In genomic region chr16:84414789-84415326, GRCh38 we compare ENCODE assay signal across 1 cellular context.
TF ChIP-seq lines count a peak whose summit lies in the region.

No MANE protein-coding gene starts in this region.

TF ChIP-seq in HepG2, 621 proteins besides CTCF, POLR2A, EP300 and RAD21 (continued from another document and continues in another):
- TF ChIP-seq KIAA2018 (CRISPR knock-in tag; IDR thresholded peaks at IDR 0.05; ENCODE audit: borderline replicate concordance) (no peak), NFRKB (IDR thresholded peaks at IDR 0.05) (no peak), SP1 (IDR thresholded peaks at IDR 0.05) (no peak), SP1 (CRISPR knock-in tag; IDR thresholded peaks at IDR 0.05) (no peak), PRDM15 (CRISPR knock-in tag; IDR thresholded peaks at IDR 0.05) (no peak), ZEB1 (IDR thresholded peaks at IDR 0.05; ENCODE audit: insufficient replicate concordance, low read depth) (peak; percentile 56), CREB3 (CRISPR knock-in tag; IDR thresholded peaks at IDR 0.05) (peak; percentile 61; the same call in 1 of the 2 replicates), ZBTB7B (CRISPR knock-in tag; IDR thresholded peaks at IDR 0.05) (peak; percentile 87), RXRB (CRISPR knock-in tag; IDR thresholded peaks at IDR 0.05; ENCODE audit: borderline replicate concordance) (peak; percentile 99), BCL3 (CRISPR knock-in tag; IDR thresholded peaks at IDR 0.05) (no peak), ZNF724P (CRISPR knock-in tag; IDR thresholded peaks at IDR 0.05; ENCODE audit: borderline replicate concordance) (peak; percentile 68; the same call in 1 of the 2 replicates), KLF9 (CRISPR knock-in tag; IDR thresholded peaks at IDR 0.05; ENCODE audit: low read depth) (no peak), ZGPAT (CRISPR knock-in tag; IDR thresholded peaks at IDR 0.05) (peak; percentile 97), SIX4 (CRISPR knock-in tag; IDR thresholded peaks at IDR 0.05) (peak; percentile 81; the same call in 1 of the 2 replicates), ZMAT3 (CRISPR knock-in tag; conservative IDR thresholded peaks at IDR 0.05) (peak; percentile 73; the same call in 1 of the 2 replicates), ZNF607 (CRISPR knock-in tag; IDR thresholded peaks at IDR 0.05; ENCODE audit: borderline replicate concordance) (peak; percentile 58; the same call in 1 of the 2 replicates), ZNF775 (CRISPR knock-in tag; IDR thresholded peaks at IDR 0.05; ENCODE audit: borderline replicate concordance) (no peak), ZNF281 (CRISPR knock-in tag; IDR thresholded peaks at IDR 0.05; ENCODE audit: borderline replicate concordance) (peak; percentile 16; the same call in 1 of the 2 replicates), SP5 (CRISPR knock-in tag; IDR thresholded peaks at IDR 0.05; ENCODE audit: borderline replicate concordance, low read depth) (peak; percentile 24; the same call in 1 of the 2 replicates), TEAD3 (CRISPR knock-in tag; optimal IDR thresholded peaks at IDR 0.05; ENCODE audit: borderline replicate concordance) (peak; percentile 91), MBD4 (IDR thresholded peaks at IDR 0.05; ENCODE audit: borderline replicate concordance, low read length) (no peak), ZNF746 (CRISPR knock-in tag; IDR thresholded peaks at IDR 0.05) (peak; percentile 77), ZNF225 (CRISPR knock-in tag; IDR thresholded peaks at IDR 0.05) (0 out of 2 replicates have a peak, but pooled peaks have one; percentile 70), ZNF605 (CRISPR knock-in tag; IDR thresholded peaks at IDR 0.05) (peak; percentile 74), ZBTB3 (CRISPR knock-in tag; IDR thresholded peaks at IDR 0.05; ENCODE audit: borderline replicate concordance, low read depth) (no peak), KDM1A (CRISPR knock-in tag; IDR thresholded peaks at IDR 0.05) (peak; percentile 69; the same call in 1 of the 2 replicates), HOMEZ (CRISPR knock-in tag; IDR thresholded peaks at IDR 0.05; ENCODE audit: low read depth) (peak; percentile 44; the same call in 1 of the 2 replicates), NCOR1 (IDR thresholded peaks at IDR 0.05; ENCODE audit: borderline replicate concordance, low read length) (no peak), ZNF337 (CRISPR knock-in tag; IDR thresholded peaks at IDR 0.05; ENCODE audit: borderline replicate concordance, low read depth) (0 out of 2 replicates have a peak, but pooled peaks have one; percentile 50), CBX5 (CRISPR knock-in tag; IDR thresholded peaks at IDR 0.05; ENCODE audit: borderline replicate concordance) (peak; percentile 62; the same call in 1 of the 2 replicates), HOXD1 (CRISPR knock-in tag; IDR thresholded peaks at IDR 0.05) (peak; percentile 86), FOSL1 (CRISPR knock-in tag; IDR thresholded peaks at IDR 0.05; ENCODE audit: borderline replicate concordance) (no peak), ZIK1 (CRISPR knock-in tag; IDR thresholded peaks at IDR 0.05; ENCODE audit: borderline replicate concordance, low read depth) (no peak), SRSF9 (IDR thresholded peaks at IDR 0.05; ENCODE audit: borderline replicate concordance, insufficient read depth, low read depth, low read length, poor library complexity, severe bottlenecking) (no peak), KDM5A (IDR thresholded peaks at IDR 0.05; ENCODE audit: borderline replicate concordance, low read length) (no peak), HDAC2 (CRISPR knock-in tag; IDR thresholded peaks at IDR 0.05) (peak; percentile 97), IRF9 (CRISPR knock-in tag; IDR thresholded peaks at IDR 0.05; ENCODE audit: borderline replicate concordance) (peak; percentile 71; the same call in 1 of the 2 replicates)
